In genomic region chr5:150219142-150219541, GRCh38 we compare ENCODE assay signal across 29 cellular contexts. TPM values are rescaled to one million over a fixed set of nuclear protein-coding genes. Genes with fewer than 3 reads are reported as not detected.
DNase-seq lines count a peak whose midpoint lies in the region; ATAC-seq and TF ChIP-seq lines count a peak whose summit lies in the region.
"Had no signal": no experiment of that assay in that cellular context is flagged by ENCODE, and none has a peak within 500 bp of the region (broad histone marks: within the 10 kb centered on the region; RNA-seq: fewer than 3 reads in every experiment).

No MANE protein-coding gene starts in this region.

- H3K4me1 Mint-ChIP-seq in WTC11, result no peaks in the 10 kb centered on the region
- H3K4me1 Mint-ChIP-seq: activated CD4-positive, alpha-beta T cell treated with anti-CD3 and anti-CD28 coated beads, Interleukin-2, amount 10 ng/mL, durations not matched to agents 24 days and 14 days; central memory CD8-positive, alpha-beta T cell had no signal

- H3K4me3 Mint-ChIP-seq in WTC11, result no peak overlapping the region
- H3K4me3 Mint-ChIP-seq: activated CD4-positive, alpha-beta T cell treated with anti-CD3 and anti-CD28 coated beads, Interleukin-2, amount 10 ng/mL, durations not matched to agents 24 days and 14 days; activated T-cell treated with anti-CD3 and anti-CD28 coated beads, Interleukin-2, amount 50 U/mL, for 4 hours; central memory CD8-positive, alpha-beta T cell had no signal

- H3K36me3 Mint-ChIP-seq in WTC11, result no peaks in the 10 kb centered on the region

- no peak for TF ChIP-seq CTCF in WTC11 (IDR thresholded peaks at IDR 0.05)

- CTCF ChIA-PET in WTC11 (lab: Charles Lee), result interaction anchor here (0.5 to 2.9 kb wide), 16 partner anchors 9 to 317 kb away, joined by 3 to 20 read pairs (median 4); no protein-coding TSS in a partner anchor

- TF ChIP-seq RAD21 in Ishikawa (IDR thresholded peaks at IDR 0.05; ENCODE audit: low read depth), result no peak

- POLR2A ChIA-PET in WTC11 (lab: Charles Lee), result no interaction called here

- peak; percentile 61 for DNase-seq in AG08396 (ENCODE audit: low spot score)
- no peak for DNase-seq in WTC11 (ENCODE audit: low spot score)
- DNase-seq in iPS-NIHi11 (ENCODE audit: low spot score), result peak; percentile 67
- DNase-seq in SIG-M5 treated with dmso at 0.1 percent for 504 hours (lab: John Stamatoyannopoulos, UW; ENCODE audit: unreplicated experiment), result no peak
- no peak for DNase-seq in KBM-7
- no peak for DNase-seq in activated T-cell treated with anti-CD3 and anti-CD28 coated beads for 4 hours
- DNase-seq: activated CD4-positive, alpha-beta T cell treated with anti-CD3 and anti-CD28 coated beads, Interleukin-2, amount 10 ng/mL, durations not matched to agents 24 days and 14 days; activated T-cell treated with anti-CD3 and anti-CD28 coated beads, Interleukin-2, amount 50 U/mL, for 4 hours; lower lobe of right lung; NCI-H1092 treated with DMSO at 0.1 percent for 48 hours; NCI-H187; NCI-H446; PC-3; Right ventricle myocardium superior; small intestine; stimulated activated CD4-positive, alpha-beta T cell treated with anti-CD3 and anti-CD28 coated beads, Interleukin-2, amount 100 ng/mL, for 24 hours; stomach; T1000; thyroid gland; WERI-Rb-1 had no signal

- H3K9me3 Mint-ChIP-seq in WTC11, result no peaks in the 10 kb centered on the region
- H3K9me3 Mint-ChIP-seq: activated CD4-positive, alpha-beta T cell treated with anti-CD3 and anti-CD28 coated beads, Interleukin-2, amount 10 ng/mL, durations not matched to agents 24 days and 14 days; activated T-cell treated with anti-CD3 and anti-CD28 coated beads, Interleukin-2, amount 50 U/mL, for 4 hours; central memory CD8-positive, alpha-beta T cell had no signal

- no peak for ATAC-seq in WTC11
- no peak for ATAC-seq in HG03039 (IDR thresholded peaks at IDR 0.05; ENCODE audit: unreplicated experiment)
- ATAC-seq: activated T-cell treated with anti-CD3 and anti-CD28 coated beads, Interleukin-2, amount 50 U/mL, for 4 hours; lower lobe of right lung; pancreas; PC-3 had no signal

- in situ Hi-C loops in KBM-7 (cut with MboI; ENCODE audit: low pct_unique_long_range_greater_than_20kb, low sequenced_read_pairs), result no loop called here

- H3K27ac Mint-ChIP-seq in WTC11, result no peak overlapping the region
- H3K27ac Mint-ChIP-seq: activated CD4-positive, alpha-beta T cell treated with anti-CD3 and anti-CD28 coated beads, Interleukin-2, amount 10 ng/mL, durations not matched to agents 24 days and 14 days had no signal

- no peak for TF ChIP-seq EP300 in Ishikawa (IDR thresholded peaks at IDR 0.05; ENCODE audit: borderline replicate concordance)

- H3K27me3 Mint-ChIP-seq in WTC11 (ENCODE audit: low read depth), result peaks cover 9% of the 10 kb centered on the region

TF ChIP-seq in Ishikawa, 13 proteins besides CTCF, POLR2A, EP300 and RAD21:
- TF ChIP-seq FOXM1 (IDR thresholded peaks at IDR 0.05; ENCODE audit: borderline replicate concordance, low read depth), result no peak
- TF ChIP-seq MAX (IDR thresholded peaks at IDR 0.05), result 0 out of 2 replicates have a peak, but pooled peaks have one; percentile 12
- TF ChIP-seq USF1 (IDR thresholded peaks at IDR 0.05), result peak; percentile 92
- TF ChIP-seq EGR1 (IDR thresholded peaks at IDR 0.05), result no peak

TF ChIP-seq in WTC11, 78 proteins besides CTCF, POLR2A, EP300 and RAD21:
- no peak for TF ChIP-seq ESRRA (CRISPR knock-in tag; IDR thresholded peaks at IDR 0.05; ENCODE audit: borderline replicate concordance)
- peak; percentile 76 for TF ChIP-seq USF1 (CRISPR knock-in tag; IDR thresholded peaks at IDR 0.05)
- TF ChIP-seq HMGA2 (CRISPR knock-in tag; IDR thresholded peaks at IDR 0.05), result no peak
- TF ChIP-seq USF2 (CRISPR knock-in tag; IDR thresholded peaks at IDR 0.05), result peak; percentile 84
- TF ChIP-seq NFYB (CRISPR knock-in tag; conservative IDR thresholded peaks at IDR 0.05; ENCODE audit: low read depth), result peak; percentile 46

RNA-seq across cellular contexts. Expression of gene SLC6A7, which starts 29.3 kb away (rescaled TPM):
- total RNA-seq in WTC11 (2021), result 0.04 TPM in 1 of 3 replicates, not detected in the others
- total RNA-seq: A673; activated CD4-positive, alpha-beta T cell treated with anti-CD3 and anti-CD28 coated beads, Interleukin-2, amount 10 ng/mL, durations not matched to agents 24 days and 14 days; activated CD8-positive, alpha-beta memory T cell treated with anti-CD3 and anti-CD28 coated beads for 36 hours; activated T-cell treated with anti-CD3 and anti-CD28 coated beads, Interleukin-2, amount 50 U/mL, for 4 hours; dermis microvascular lymphatic vessel endothelial cell; fibroblast of lung; lower lobe of right lung; pancreas; Right ventricle myocardium superior; thyroid gland had no signal

RNA-seq across cellular contexts. Expression of gene CDX1, which starts 52.6 kb away (rescaled TPM):
- total RNA-seq in WTC11 (2021), result 0.09 to 0.14 TPM (median 0.13 TPM) in 3 replicates
- total RNA-seq: A673; activated CD4-positive, alpha-beta T cell treated with anti-CD3 and anti-CD28 coated beads, Interleukin-2, amount 10 ng/mL, durations not matched to agents 24 days and 14 days; activated CD8-positive, alpha-beta memory T cell treated with anti-CD3 and anti-CD28 coated beads for 36 hours; dermis microvascular lymphatic vessel endothelial cell; lower lobe of right lung; PC-3; Right ventricle myocardium superior; thyroid gland; vagina had no signal

Comparison
In these comparisons a context has a peak if more than half of its experiments do, and no peak if none do; other contexts are left out.
1. DNase-seq: peak in AG08396 (single experiment) and iPS-NIHi11 (single experiment); none in WTC11 (single experiment), SIG-M5 treated with dmso at 0.1 percent for 504 hours (single experiment), KBM-7 (single experiment) and activated T-cell treated with anti-CD3 and anti-CD28 coated beads for 4 hours (single experiment).